22 cellular contexts compared by ENCODE assay signal in genomic region chr21:37210017-37210593, GRCh38. TPM values are rescaled to one million over a fixed set of nuclear protein-coding genes. Genes with fewer than 3 reads are reported as not detected.
DNase-seq lines count a peak whose midpoint lies in the region; ATAC-seq, FAIRE-seq and TF ChIP-seq lines count a peak whose summit lies in the region.
"Had no signal": no experiment of that assay in that cellular context is flagged by ENCODE, and none has a peak within 500 bp of the region (broad histone marks: within the 10 kb centered on the region; RNA-seq: fewer than 3 reads in every experiment).

No MANE protein-coding gene starts in this region.

- in situ Hi-C loops in GM12878 (cut with MboI), result no loop called here

- no peak for FAIRE-seq in GM12878 (lab: Jason Lieb, UNC)

- no peak for TF ChIP-seq CTCF in HL-60 (IDR thresholded peaks at IDR 0.05; ENCODE audit: insufficient read depth, low read length)
- no peak for TF ChIP-seq CTCF in GM12878 (IDR thresholded peaks at IDR 0.05 in 2 of 3, conservative IDR thresholded peaks at IDR 0.05 in 1 of 3; ENCODE audit: control insufficient read depth in 2 of 3, extremely low read depth in 1 of 3, insufficient read depth in 1 of 3, low read depth in 3 of 3, low read length in 3 of 3)

- H3K9ac ChIP-seq in GM12878 (ENCODE audit: control insufficient read depth, insufficient read depth, low read length), result no peak overlapping the region
- H3K9ac ChIP-seq: neural progenitor cell had no signal

- RAD21 ChIA-PET in GM12878 (lab: Charles Lee; ENCODE audit: unreplicated experiment), result no interaction called here

- no peak for TF ChIP-seq RAD21 in GM12878 (IDR thresholded peaks at IDR 0.05; ENCODE audit: insufficient read depth, low read depth, low read length)

- CTCF ChIA-PET in GM12878 (lab: Yijun Ruan, JAX), result interaction anchor here (2.2 kb wide), 1 partner anchor 10 kb away, joined by 9 read pairs; no protein-coding TSS in a partner anchor

- no peaks in the 10 kb centered on the region for H3K79me2 ChIP-seq in GM12878 (ENCODE audit: control insufficient read depth, insufficient read depth, low read length)

- H3K4me2 ChIP-seq in GM12878 (ENCODE audit: control insufficient read depth, insufficient read depth), result no peak overlapping the region; the same call in 1 of the 2 replicates
- H3K4me2 ChIP-seq: neural progenitor cell had no signal

- H3K4me3 ChIP-seq in HL-60 (replicated peaks; ENCODE audit: insufficient read depth, low read length) (no peak overlapping the region), GM12878 (no peak overlapping the region)
- H3K4me3 ChIP-seq: dorsolateral prefrontal cortex, lung, neural progenitor cell, tibial nerve had no signal

- no peaks in the 10 kb centered on the region; the same call in 2 of the 3 replicates for H3K9me3 ChIP-seq in GM12878 (replicated peaks; ENCODE audit: control insufficient read depth, insufficient read depth, low read length)

- H3K4me1 ChIP-seq in GM12878 (ENCODE audit: control insufficient read depth, insufficient read depth, low read length), result peaks cover 40% of the 10 kb centered on the region
- H3K4me1 ChIP-seq: neural progenitor cell had no signal

- TF ChIP-seq EP300 in GM12878 (IDR thresholded peaks at IDR 0.05; ENCODE audit: borderline replicate concordance in 1 of 2, control insufficient read depth in 1 of 2, low read depth in 2 of 2, low read length in 2 of 2), result no peak

- peak overlapping the region; percentile 44 for H3K27ac ChIP-seq in HL-60 (replicated peaks)
- no peak overlapping the region for H3K27ac ChIP-seq in GM12878 (ENCODE audit: control insufficient read depth, insufficient read depth)
- H3K27ac ChIP-seq: C4-2B, dorsolateral prefrontal cortex, neural progenitor cell, tibial nerve had no signal

- H3K36me3 ChIP-seq in GM12878 (ENCODE audit: control insufficient read depth in 2 of 2, insufficient read depth in 2 of 2, low read length in 1 of 2), result no peaks in the 10 kb centered on the region
- H3K36me3 ChIP-seq: neural progenitor cell, tibial nerve had no signal

- no peak for TF ChIP-seq POLR2A in GM12878 (IDR thresholded peaks at IDR 0.05; ENCODE audit: low read depth, low read length)

- H4K20me1 ChIP-seq in GM12878 (ENCODE audit: control insufficient read depth, insufficient read depth), result no peaks in the 10 kb centered on the region

- H3K27me3 ChIP-seq in HL-60 (ENCODE audit: insufficient read depth, poor library complexity, severe bottlenecking) (no peaks in the 10 kb centered on the region), GM12878 (replicated peaks in 1 of 2; ENCODE audit: control insufficient read depth in 2 of 2, insufficient read depth in 2 of 2, low read length in 1 of 2) (no peaks in the 10 kb centered on the region)
- H3K27me3 ChIP-seq: dorsolateral prefrontal cortex, neural progenitor cell, tibial nerve had no signal

- 64% methylated on average over 11 of the region's 11 CpGs for WGBS in GM12878 (ENCODE audit: insufficient coverage, insufficient replicate concordance, low lambda C conversion rate, missing lambda C conversion rate)

- POLR2A ChIA-PET in GM12878 (lab: Charles Lee), result no interaction called here

- intact Hi-C loops in GM12878 (cut with micrococcal nuclease; ENCODE audit: unreplicated experiment), result no loop called here

- no TSS peak for BruUV-seq in GM12878 (replicated peaks; lab: Mats Ljungman, UMichigan)

- SMC1A ChIA-PET in GM12878 (lab: Charles Lee; ENCODE audit: uncharacterized antibody, unreplicated experiment), result interaction anchor here (1.4 to 3.7 kb wide), 3 partner anchors 10 to 57 kb away, joined by 3 to 15 read pairs (median 11); partner anchors contain the start of gene VPS26C

- H2AFZ ChIP-seq in GM12878 (ENCODE audit: control insufficient read depth, low read depth, low read length), result no peak overlapping the region; the same call in 1 of the 2 replicates
- H2AFZ ChIP-seq: neural progenitor cell had no signal

- ATAC-seq in GM12878 (no peak), HG03097 (IDR thresholded peaks at IDR 0.05; ENCODE audit: low FRiP score, unreplicated experiment) (no peak), HG03442 (IDR thresholded peaks at IDR 0.05; ENCODE audit: unreplicated experiment) (no peak)
- ATAC-seq: activated T-helper 17 cell treated with anti-CD3 and anti-CD28 coated beads, Interleukin-2, amount 50 U/mL, for 72 hours had no signal

- DNase-seq in CD1c-positive myeloid dendritic cell (ENCODE audit: extremely low spot score), result peak; percentile 60
- peak; percentile 10 to 67 for DNase-seq in HL-60 (ENCODE audit: low read depth in 1 of 2, low spot score in 1 of 2)
- peak; percentile 19 for DNase-seq in NCI-H69 (lab: John Stamatoyannopoulos, UW)
- DNase-seq in GM12878 (ENCODE audit: low read depth, low spot score), result no peak
- DNase-seq in NCI-H748 (lab: John Stamatoyannopoulos, UW; ENCODE audit: unreplicated experiment), result no peak
- DNase-seq in NCI-H510A (lab: John Stamatoyannopoulos, UW), result no peak
- DNase-seq: activated CD4-positive, alpha-beta T cell treated with anti-CD3 and anti-CD28 coated beads, Interleukin-2, amount 10 ng/mL, durations not matched to agents 7 days and 5 days; activated naive CD8-positive, alpha-beta T cell treated with anti-CD3 and anti-CD28 coated beads, Interleukin-2, amount 10 ng/mL, durations not matched to agents 7 days and 5 days; dorsolateral prefrontal cortex; HCEC 1CT; NCI-H1105; NCI-H1930; NCI-H226; posterior cingulate gyrus; stimulated activated CD4-positive, alpha-beta T cell treated with anti-CD3 and anti-CD28 coated beads, Interleukin-15, amount 100 ng/mL, for 24 hours had no signal

TF ChIP-seq in GM12878, 131 proteins besides CTCF, POLR2A, EP300 and RAD21:
- TF ChIP-seq PAX5 (IDR thresholded peaks at IDR 0.05; ENCODE audit: borderline replicate concordance, low read depth, low read length) (peak; percentile 60; the same call in 1 of the 2 replicates), MTA3 (IDR thresholded peaks at IDR 0.05; ENCODE audit: borderline replicate concordance, low read length) (no peak), FOS (IDR thresholded peaks at IDR 0.05; ENCODE audit: borderline replicate concordance, extremely low read depth, insufficient read length) (no peak), SIX5 (IDR thresholded peaks at IDR 0.05; ENCODE audit: low read depth, low read length, severe bottlenecking) (no peak)

RNA-seq across cellular contexts. Expression of gene VPS26C, which starts 57.0 kb away (rescaled TPM):
- 140 and 151 TPM in 2 replicates for total RNA-seq in GM12878 (2013; cell fraction: nucleolus; rRNA removed)
- total RNA-seq in GM12878 (2014; rRNA removed), result 58.1 and 64.9 TPM in 2 replicates
- 49.5 and 49.9 TPM in 2 replicates for total RNA-seq in GM12878 (2014; rRNA removed; fragmentation: Illumina TruSeq; extraction: Trizol)
- 42.9 and 47.9 TPM in 2 replicates for total RNA-seq in GM12878 (2021)
- 34.7 TPM for polyA plus RNA-seq in GM12878 (2011; ENCODE audit: low read depth)
- polyA plus RNA-seq in GM12878 (2011; rRNA removed), result 65.1 and 67.0 TPM in 2 replicates
- 61.5 and 64.4 TPM in 2 replicates for polyA plus RNA-seq in GM12878 (2011; cell fraction: cytosol; rRNA removed)
- polyA plus RNA-seq in GM12878 (2011; cell fraction: nucleus; rRNA removed), result 39.2 and 43.9 TPM in 2 replicates
- polyA plus RNA-seq in GM12878 (2012), result 39.6 and 42.4 TPM in 2 replicates
- 55.1 and 56.9 TPM in 2 replicates for polyA plus RNA-seq in GM12878 (2014; fragmentation: Illumina TruSeq; extraction: Trizol)
- 10 to 100 TPM; 36.8 to 39.6 TPM for polyA plus RNA-seq in GM12878 (2014; fragmentation: Nextera tagmentation; extraction: Ambion mirVana)
- polyA plus RNA-seq in GM12878 (2014; rRNA removed), result 48.0 and 55.5 TPM in 2 replicates
- 10 to 100 TPM; 32.5 to 41.5 TPM for polyA plus RNA-seq in GM12878 (2016; fragmentation: Nextera tagmentation; extraction: Ambion mirVana)
- polyA minus RNA-seq in GM12878 (2011; rRNA and poly(A)+ RNA removed), result 50.7 and 54.3 TPM in 2 replicates
- 25.3 and 28.4 TPM in 2 replicates for polyA minus RNA-seq in GM12878 (2011; cell fraction: cytosol; rRNA and poly(A)+ RNA removed)
- polyA minus RNA-seq in GM12878 (2011; cell fraction: nucleus; rRNA and poly(A)+ RNA removed), result 24.1 and 34.9 TPM in 2 replicates

Comparison
In these comparisons a context has a peak if more than half of its experiments do, and no peak if none do; other contexts are left out.
1. DNase-seq: peak in CD1c-positive myeloid dendritic cell (single experiment), HL-60 (2 of 2) and NCI-H69 (single experiment); none in GM12878 (single experiment), NCI-H748 (single experiment) and NCI-H510A (single experiment).